Comparison of ENCODE assay signal across 24 cellular contexts in genomic region chr5:94621763-94622162, GRCh38. TPM values are rescaled to one million over a fixed set of nuclear protein-coding genes. Genes with fewer than 3 reads are reported as not detected.
A peak's percentile ranks its signal among the peaks of the same experiment; 100 is the strongest.
DNase-seq lines count a peak whose midpoint lies in the region; FAIRE-seq and TF ChIP-seq lines count a peak whose summit lies in the region.
"Had no signal": no experiment of that assay in that cellular context is flagged by ENCODE, and none has a peak within 500 bp of the region (broad histone marks: within the 10 kb centered on the region; RNA-seq: fewer than 3 reads in every experiment).

No MANE protein-coding gene starts in this region.

- no peak overlapping the region for H4K8ac ChIP-seq in mesendoderm (ENCODE audit: low read depth, low read length)

- no peak overlapping the region for H3K27ac ChIP-seq in DOHH2 (ENCODE audit: low read depth, low read length)
- H3K27ac ChIP-seq in SK-N-MC = 0 out of 2 replicates have a peak overlapping the region, but pooled peaks have one; percentile 1
- H3K27ac ChIP-seq in mesendoderm (ENCODE audit: low read depth, low read length) = no peak overlapping the region
- H3K27ac ChIP-seq: 22Rv1, lower lobe of right lung had no signal

- H2BK5ac ChIP-seq in mesendoderm (ENCODE audit: low read length) = no peak overlapping the region

- H3K27me3 ChIP-seq in DOHH2 (ENCODE audit: control insufficient read depth, low read length) (no peaks in the 10 kb centered on the region), mesendoderm (ENCODE audit: insufficient read depth, low read length, poor library complexity) (no peaks in the 10 kb centered on the region)
- H3K27me3 ChIP-seq: BE2C, heart right ventricle had no signal

- H3K4me3 ChIP-seq in DOHH2 (ENCODE audit: low read length) (peak overlapping the region; percentile 16), SK-N-MC (peak overlapping the region; percentile 2; the same call in 1 of the 2 replicates), mesendoderm (ENCODE audit: low read length) (no peak overlapping the region)
- H3K4me3 ChIP-seq: GM23338, heart right ventricle, lower lobe of right lung had no signal

- H3F3A ChIP-seq in DOHH2 (ENCODE audit: control insufficient read depth, insufficient read depth) = no peaks in the 10 kb centered on the region; the same call in 1 of the 2 replicates

- H3K9me3 ChIP-seq in DOHH2 (ENCODE audit: control insufficient read depth, insufficient read depth, low read length) (no peaks in the 10 kb centered on the region), SK-N-MC (ENCODE audit: low read depth, low read length) (no peaks in the 10 kb centered on the region)
- H3K9me3 ChIP-seq: BE2C, heart right ventricle, lower lobe of right lung had no signal

- no peaks in the 10 kb centered on the region for H3K79me1 ChIP-seq in mesendoderm (ENCODE audit: low read length)

- FAIRE-seq in frontal cortex (lab: Jason Lieb, UNC) = no peak
- FAIRE-seq: HTR-8/SVneo, small intestine had no signal

- no peak overlapping the region for H2BK15ac ChIP-seq in mesendoderm (replicated peaks; ENCODE audit: low read depth)

- no peak overlapping the region for H4K5ac ChIP-seq in mesendoderm (ENCODE audit: low read length)

- peak overlapping the region; percentile 47 for H3K4me2 ChIP-seq in DOHH2 (ENCODE audit: low read length)
- H3K4me2 ChIP-seq in mesendoderm (ENCODE audit: low read length) = no peak overlapping the region
- H3K4me2 ChIP-seq: GM23338 had no signal

- TF ChIP-seq CTCF in DOHH2 (IDR thresholded peaks at IDR 0.05; ENCODE audit: low read depth, low read length, poor library complexity, severe bottlenecking) = no peak

- peaks cover 81% of the 10 kb centered on the region for H3K79me2 ChIP-seq in DOHH2 (ENCODE audit: control insufficient read depth, low read length)
- peaks cover 19% of the 10 kb centered on the region for H3K79me2 ChIP-seq in mesendoderm (ENCODE audit: control insufficient read depth, insufficient read depth, low read length)

- no peak overlapping the region for H3K56ac ChIP-seq in mesendoderm (ENCODE audit: low read length)

- H4K20me1 ChIP-seq in DOHH2 (ENCODE audit: control insufficient read depth, insufficient read depth, low read depth, low read length) = peaks cover 11% of the 10 kb centered on the region

- H3K18ac ChIP-seq in mesendoderm (ENCODE audit: low read length) = no peak overlapping the region

- H3K4ac ChIP-seq in mesendoderm (ENCODE audit: low read depth, low read length) = no peak overlapping the region

- H2AK5ac ChIP-seq in mesendoderm (ENCODE audit: low read length) = no peak overlapping the region

- H3K4me1 ChIP-seq in DOHH2 (ENCODE audit: control insufficient read depth, low read length) (peaks cover 43% of the 10 kb centered on the region), mesendoderm (ENCODE audit: control insufficient read depth, low read depth, low read length) (no peaks in the 10 kb centered on the region)
- H3K4me1 ChIP-seq: BE2C had no signal

- peak; percentile 17 for DNase-seq in NCI-H2227 (lab: John Stamatoyannopoulos, UW; ENCODE audit: unreplicated experiment)
- no peak for DNase-seq in NCI-H2227 treated with DMSO at 0.1 percent for 48 hours (lab: John Stamatoyannopoulos, UW)
- DNase-seq in SK-N-MC (ENCODE audit: low read depth, low spot score) = no peak
- DNase-seq in mesendoderm = no peak
- no peak for DNase-seq in frontal cortex (ENCODE audit: low spot score in 2 of 2)
- no peak for DNase-seq in DMS53 (lab: John Stamatoyannopoulos, UW)
- DNase-seq in DMS53 treated with DMSO at 0.1 percent for 48 hours (lab: John Stamatoyannopoulos, UW; ENCODE audit: unreplicated experiment) = no peak
- DNase-seq: activated CD4-positive, CD25-positive, alpha-beta regulatory T cell; activated gamma-delta T cell treated with Interleukin-2 at 50 U/mL for 16 hours; anterior cingulate cortex; BE2C; cerebellar nuclear complex; DMS153; effector memory CD4-positive, alpha-beta T cell; heart right ventricle; lower lobe of right lung; naive thymus-derived CD4-positive, alpha-beta T cell; NCI-H345; small intestine; stimulated activated CD4-positive, alpha-beta T cell treated with anti-CD3 and anti-CD28 coated beads, Interleukin-4, amount 100 ng/mL, for 24 hours had no signal

- H3K36me3 ChIP-seq in DOHH2 (ENCODE audit: control insufficient read depth, low read length) (0 out of 2 replicates have a peak, but pooled peaks cover 10% of the 10 kb centered on the region), SK-N-MC (ENCODE audit: insufficient read depth, low read length) (peaks cover 5% of the 10 kb centered on the region; the same call in 1 of the 2 replicates), mesendoderm (ENCODE audit: control insufficient read depth, insufficient read depth, low read length) (no peaks in the 10 kb centered on the region)
- H3K36me3 ChIP-seq: BE2C, heart right ventricle, lower lobe of right lung had no signal

- no peak overlapping the region for H3K9ac ChIP-seq in SK-N-MC (ENCODE audit: insufficient read length)
- peak overlapping the region; percentile 5 for H3K9ac ChIP-seq in mesendoderm (ENCODE audit: low read length)

- no peak overlapping the region for H3K23ac ChIP-seq in mesendoderm (ENCODE audit: low read length)

- H2BK120ac ChIP-seq in mesendoderm (ENCODE audit: low read depth, low read length) = no peak overlapping the region

- H3K9me2 ChIP-seq in DOHH2 (replicated peaks; ENCODE audit: control insufficient read depth, low read length) = no peaks in the 10 kb centered on the region

- no CpG with 5 or more reads among the region's 5 CpGs for WGBS in mesendoderm (ENCODE audit: extremely low coverage, insufficient coverage, low lambda C conversion rate)

RNA-seq across cellular contexts. Expression of gene SLF1, which starts 3.3 kb away (rescaled TPM):
- 14.5 TPM for polyA plus RNA-seq in mesendoderm (2013, experiment 1 of 2)
- polyA plus RNA-seq in mesendoderm (2013, experiment 2 of 2) = 15.7 TPM
- total RNA-seq in frontal cortex = 92.5 TPM

RNA-seq across cellular contexts. Expression of gene KIAA0825, which starts 3.4 kb away (rescaled TPM):
- 2.7 TPM for polyA plus RNA-seq in mesendoderm (2013, experiment 1 of 2)
- 2.5 TPM for polyA plus RNA-seq in mesendoderm (2013, experiment 2 of 2)
- total RNA-seq in frontal cortex = 41.2 TPM
